8 cellular contexts compared by ENCODE assay signal in the genomic region with DNA sequence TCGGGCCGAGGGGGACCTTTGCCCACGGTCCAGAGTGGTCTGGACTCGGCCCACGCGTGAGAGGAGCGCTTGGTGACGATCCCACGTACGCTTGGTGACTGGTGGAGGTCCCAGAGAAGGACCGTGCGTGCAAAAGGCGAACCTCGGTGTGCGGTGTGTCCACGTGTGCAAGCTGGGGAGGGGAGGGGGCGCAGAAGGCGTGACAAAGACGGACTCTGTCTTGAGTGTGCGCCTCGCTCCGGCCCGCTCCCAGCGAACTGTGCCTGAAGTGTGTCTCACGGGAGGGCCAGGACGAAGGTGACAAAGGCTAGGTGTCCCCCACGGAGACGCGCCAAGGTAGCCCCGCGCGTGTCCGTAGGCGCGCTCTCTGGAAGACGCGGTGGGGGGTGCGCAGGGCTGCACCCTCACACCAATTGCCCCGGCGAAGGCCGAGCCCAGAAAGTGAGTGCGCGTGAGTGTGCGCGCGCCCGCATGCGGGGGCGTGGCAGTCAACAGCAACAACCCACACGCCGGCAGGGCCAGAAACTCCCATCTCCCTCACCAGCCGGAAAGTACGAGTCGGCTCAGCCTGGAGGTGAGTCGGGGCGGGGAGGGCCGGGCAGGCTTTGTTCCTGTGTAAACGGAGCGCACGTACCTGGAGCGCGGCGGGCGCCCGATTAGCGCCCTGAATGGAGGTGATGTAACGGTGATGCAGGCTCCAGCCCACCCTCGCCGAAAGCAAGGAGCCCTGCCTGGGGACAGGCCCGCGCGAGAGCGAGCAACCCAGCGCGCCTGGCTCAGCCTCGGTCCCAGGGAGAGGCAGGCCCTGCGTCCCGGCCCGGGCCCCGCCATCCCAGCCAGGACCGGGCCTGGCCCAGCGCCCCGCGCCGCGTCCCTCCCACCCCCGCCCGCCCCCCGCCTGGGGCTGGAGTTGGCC. TPM values are rescaled to one million over a fixed set of nuclear protein-coding genes. Genes with fewer than 3 reads are reported as not detected.
DNase-seq lines count a peak whose midpoint lies in the region; ATAC-seq lines count a peak whose summit lies in the region.

A gene with protein sequence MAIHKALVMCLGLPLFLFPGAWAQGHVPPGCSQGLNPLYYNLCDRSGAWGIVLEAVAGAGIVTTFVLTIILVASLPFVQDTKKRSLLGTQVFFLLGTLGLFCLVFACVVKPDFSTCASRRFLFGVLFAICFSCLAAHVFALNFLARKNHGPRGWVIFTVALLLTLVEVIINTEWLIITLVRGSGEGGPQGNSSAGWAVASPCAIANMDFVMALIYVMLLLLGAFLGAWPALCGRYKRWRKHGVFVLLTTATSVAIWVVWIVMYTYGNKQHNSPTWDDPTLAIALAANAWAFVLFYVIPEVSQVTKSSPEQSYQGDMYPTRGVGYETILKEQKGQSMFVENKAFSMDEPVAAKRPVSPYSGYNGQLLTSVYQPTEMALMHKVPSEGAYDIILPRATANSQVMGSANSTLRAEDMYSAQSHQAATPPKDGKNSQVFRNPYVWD (plus strand): TSS at position 521 of the 916 bp plus-strand sequence. CDS start 7,689 bp downstream, outside the sequence.

- H3K27ac ChIP-seq in caudate nucleus (ENCODE audit: low read depth, low read length): peak within 1 kb of the TSS; percentile 83

- DNase-seq in DMS153 (lab: John Stamatoyannopoulos, UW) (peak; percentile 79), Kasumi-1 (lab: John Stamatoyannopoulos, UW) (peak; percentile 35 to 39), T-helper 22 cell (ENCODE audit: low read depth) (peak; percentile 4), caudate nucleus (lab: John Stamatoyannopoulos, UW) (peak in 27 of 61 donors; percentile 10 to 87 (median 33)), left colon (peak; percentile 92 to 93)
- DNase-seq in stimulated activated CD4-positive, alpha-beta T cell treated with anti-CD3 and anti-CD28 coated beads, Interleukin-2, amount 100 ng/mL, for 4 hours (ENCODE audit: low read depth): peak; percentile 60

- intact Hi-C loops in left colon (cut with DNase I, micrococcal nuclease): no loop called here

- ATAC-seq in left colon (peak; percentile 68), GM18858 (IDR thresholded peaks at IDR 0.05; ENCODE audit: unreplicated experiment) (no peak), HG03039 (IDR thresholded peaks at IDR 0.05; ENCODE audit: unreplicated experiment) (no peak)

RNA-seq across cellular contexts. Expression of the gene that starts here (rescaled TPM):
- total RNA-seq in left colon: 100 to 1,000 TPM; 155 to 161 TPM
